Comparison of ENCODE assay signal across 1 cellular context in genomic region chr6:29861521-29862255, GRCh38.
A peak's percentile ranks its signal among the peaks of the same experiment; 100 is the strongest.
TF ChIP-seq lines count a peak whose summit lies in the region.

No MANE protein-coding gene starts in this region.

TF ChIP-seq in HCT116, 20 proteins besides CTCF, POLR2A, EP300 and RAD21:
- TF ChIP-seq REST (IDR thresholded peaks at IDR 0.05; ENCODE audit: low read depth) (peak; percentile 40), CBX3 (IDR thresholded peaks at IDR 0.05; ENCODE audit: low read depth) (no peak)
